ENCODE assay signal across 30 cellular contexts in the genomic region with DNA sequence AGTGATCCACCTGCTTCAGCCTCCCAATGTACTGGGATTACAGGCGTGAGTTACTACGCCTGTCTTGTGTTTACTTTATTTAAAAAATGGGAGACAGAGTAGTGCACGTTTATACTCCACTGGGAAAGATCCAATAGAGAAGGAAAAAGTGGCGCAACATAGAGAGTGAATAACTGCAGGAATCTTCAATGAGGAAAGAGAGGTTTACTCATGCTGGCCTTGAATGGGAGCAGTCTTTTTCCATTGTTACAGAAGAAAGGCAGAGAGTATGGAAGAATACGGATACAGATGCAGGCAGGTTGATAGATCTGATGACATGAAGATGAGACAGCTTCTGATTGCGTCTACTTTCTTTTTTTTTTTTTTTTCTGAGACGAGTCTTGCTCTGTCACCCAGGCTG.
"Had no signal": no experiment of that assay in that cellular context is flagged by ENCODE, and none has a peak within 500 bp of the region (broad histone marks: within the 10 kb centered on the region; RNA-seq: fewer than 3 reads in every experiment).

No MANE protein-coding gene starts in this region.

- H3K4me3 ChIP-seq: neural progenitor cell, ovary, psoas muscle, skin epidermis, smooth muscle cell, spleen, suprapubic skin, testis, tibial artery, transverse colon, upper lobe of right lung, uterus had no signal

- H3K9me3 ChIP-seq: ovary, psoas muscle, spleen, suprapubic skin, testis, tibial artery, transverse colon, upper lobe of right lung, uterus had no signal

- H3K79me2 ChIP-seq: parathyroid adenoma had no signal

- DNase-seq: natural killer cell; occipital lobe; ovary; psoas muscle; right cardiac atrium; spleen; stimulated activated CD4-positive, alpha-beta T cell treated with anti-CD3 and anti-CD28 coated beads, Interleukin-12 subunit alpha, Interleukin-12 subunit beta, amount 100 ng/mL, for 4 hours; stimulated activated CD4-positive, alpha-beta T cell treated with anti-CD3 and anti-CD28 coated beads, Interleukin-1b, Interleukin-23, amount 100 ng/mL, for 48 hours; stimulated activated CD4-positive, alpha-beta T cell treated with anti-CD3 and anti-CD28 coated beads, Interleukin-4, amount 100 ng/mL, for 1 hour; stimulated activated CD4-positive, alpha-beta T cell treated with anti-CD3 and anti-CD28 coated beads, Interleukin-4, amount 100 ng/mL, for 4 hours; stimulated activated CD8-positive, alpha-beta memory T cell treated with anti-CD3 and anti-CD28 coated beads, Interleukin-4, amount 100 ng/mL, for 48 hours; stimulated activated naive CD4-positive, alpha-beta T cell; stimulated activated naive CD8-positive, alpha-beta T cell treated with anti-CD3 and anti-CD28 coated beads, Interleukin-15, amount 100 ng/mL, for 72 hours; stimulated activated naive CD8-positive, alpha-beta T cell treated with anti-CD3 and anti-CD28 coated beads, Interleukin-15, Interleukin-2, amounts not matched to agents 100 U/mL and 50 U/mL, for 24 hours; substantia nigra; testis; tibial artery; transverse colon; upper lobe of right lung; uterus had no signal

- H3K9me3 Mint-ChIP-seq: natural killer cell; nephron; neural progenitor cell; stimulated activated naive CD8-positive, alpha-beta T cell treated with anti-CD3 and anti-CD28 coated beads, Interleukin-15, amount 100 ng/mL, for 72 hours; type B pancreatic cell had no signal

- H3K36me3 ChIP-seq: neural progenitor cell, ovary, spleen, suprapubic skin, tibial artery, transverse colon, upper lobe of right lung, uterus had no signal

- H3K27me3 ChIP-seq: neural progenitor cell, ovary, spleen, suprapubic skin, testis, tibial artery, transverse colon, upper lobe of right lung, uterus had no signal

- H3K4me1 ChIP-seq: neural progenitor cell, parathyroid adenoma, upper lobe of right lung, uterus had no signal

- ATAC-seq: natural killer cell; psoas muscle; right cardiac atrium; sciatic nerve; stimulated activated memory B cell treated with anti-CD40 and anti-IgM and Interleukin-4, amounts not matched to agents 10 μg/mL and 1 μg/mL and 100 μg/mL, for 72 hours; stimulated activated naive CD8-positive, alpha-beta T cell treated with anti-CD3 and anti-CD28 coated beads, Interleukin-15, amount 100 ng/mL, for 72 hours; stimulated activated naive CD8-positive, alpha-beta T cell treated with anti-CD3 and anti-CD28 coated beads, Interleukin-15, Interleukin-2, amounts not matched to agents 100 U/mL and 50 U/mL, for 24 hours; upper lobe of right lung had no signal

- H3K4me3 Mint-ChIP-seq: natural killer cell; nephron; neural progenitor cell; stimulated activated memory B cell treated with anti-CD40 and anti-IgM and Interleukin-4, amounts not matched to agents 10 μg/mL and 1 μg/mL and 100 μg/mL, for 72 hours; stimulated activated naive CD8-positive, alpha-beta T cell treated with anti-CD3 and anti-CD28 coated beads, Interleukin-15, amount 100 ng/mL, for 72 hours; type B pancreatic cell had no signal

- H3K27me3 Mint-ChIP-seq: stimulated activated memory B cell treated with anti-CD40 and anti-IgM and Interleukin-4, amounts not matched to agents 10 μg/mL and 1 μg/mL and 100 μg/mL, for 72 hours; stimulated activated naive CD8-positive, alpha-beta T cell treated with anti-CD3 and anti-CD28 coated beads, Interleukin-15, amount 100 ng/mL, for 72 hours; type B pancreatic cell had no signal

- H3K4me1 Mint-ChIP-seq: nephron had no signal

- H3K27ac Mint-ChIP-seq: natural killer cell; nephron; neural progenitor cell; progenitor cell of endocrine pancreas; stimulated activated memory B cell treated with anti-CD40 and anti-IgM and Interleukin-4, amounts not matched to agents 10 μg/mL and 1 μg/mL and 100 μg/mL, for 72 hours; stimulated activated naive CD8-positive, alpha-beta T cell treated with anti-CD3 and anti-CD28 coated beads, Interleukin-15, amount 100 ng/mL, for 72 hours; type B pancreatic cell had no signal

- H3K27ac ChIP-seq: neural progenitor cell, ovary, parathyroid adenoma, psoas muscle, skin epidermis, spleen, suprapubic skin, testis, tibial artery, transverse colon, upper lobe of right lung, uterus had no signal

- H3K36me3 Mint-ChIP-seq: natural killer cell; neural progenitor cell; stimulated activated memory B cell treated with anti-CD40 and anti-IgM and Interleukin-4, amounts not matched to agents 10 μg/mL and 1 μg/mL and 100 μg/mL, for 72 hours; type B pancreatic cell had no signal

- H3K9ac ChIP-seq: neural progenitor cell, parathyroid adenoma had no signal

- H3K4me2 ChIP-seq: neural progenitor cell, smooth muscle cell had no signal

- H2AFZ ChIP-seq: neural progenitor cell, parathyroid adenoma had no signal
